Comparison of ENCODE assay signal across 1 cellular context in the genomic region with DNA sequence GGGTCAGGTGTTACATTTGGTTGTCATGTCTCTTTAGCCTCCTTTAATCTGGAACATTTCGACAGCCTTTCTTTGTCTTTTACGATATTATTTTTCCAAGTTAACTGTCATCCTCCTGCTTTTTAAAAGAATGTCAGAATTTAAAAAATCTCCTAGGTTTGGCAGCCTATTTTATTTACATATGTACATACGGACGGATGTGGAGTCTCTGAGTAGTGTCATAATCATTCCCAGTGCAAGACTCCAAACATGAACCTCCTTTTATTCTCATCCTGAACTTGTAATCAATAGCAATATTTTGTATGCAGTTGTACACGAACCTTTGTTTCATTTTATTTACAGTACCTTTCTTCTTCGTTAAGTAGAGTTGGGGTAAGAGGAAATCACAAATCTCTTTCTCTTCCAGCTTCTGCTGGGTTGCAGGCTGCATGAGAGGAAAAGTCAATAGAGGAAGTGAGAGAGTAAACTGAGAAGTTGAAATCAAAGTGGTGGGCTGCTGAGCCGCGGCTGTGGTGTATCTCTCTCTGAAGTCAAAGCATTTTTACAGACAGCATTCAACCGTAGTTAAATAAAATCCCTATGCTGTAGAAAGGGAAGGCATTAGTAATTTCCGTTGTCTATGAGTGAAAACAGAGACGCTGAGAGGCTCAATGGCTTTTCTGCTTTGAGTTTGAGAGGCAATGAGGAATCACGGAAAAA.
TF ChIP-seq lines count a peak whose summit lies in the region.

No MANE protein-coding gene starts in this region.

TF ChIP-seq in HepG2, 621 proteins besides CTCF, POLR2A, EP300 and RAD21 (continued from another document and continues in another):
- TF ChIP-seq, protein P1, sequence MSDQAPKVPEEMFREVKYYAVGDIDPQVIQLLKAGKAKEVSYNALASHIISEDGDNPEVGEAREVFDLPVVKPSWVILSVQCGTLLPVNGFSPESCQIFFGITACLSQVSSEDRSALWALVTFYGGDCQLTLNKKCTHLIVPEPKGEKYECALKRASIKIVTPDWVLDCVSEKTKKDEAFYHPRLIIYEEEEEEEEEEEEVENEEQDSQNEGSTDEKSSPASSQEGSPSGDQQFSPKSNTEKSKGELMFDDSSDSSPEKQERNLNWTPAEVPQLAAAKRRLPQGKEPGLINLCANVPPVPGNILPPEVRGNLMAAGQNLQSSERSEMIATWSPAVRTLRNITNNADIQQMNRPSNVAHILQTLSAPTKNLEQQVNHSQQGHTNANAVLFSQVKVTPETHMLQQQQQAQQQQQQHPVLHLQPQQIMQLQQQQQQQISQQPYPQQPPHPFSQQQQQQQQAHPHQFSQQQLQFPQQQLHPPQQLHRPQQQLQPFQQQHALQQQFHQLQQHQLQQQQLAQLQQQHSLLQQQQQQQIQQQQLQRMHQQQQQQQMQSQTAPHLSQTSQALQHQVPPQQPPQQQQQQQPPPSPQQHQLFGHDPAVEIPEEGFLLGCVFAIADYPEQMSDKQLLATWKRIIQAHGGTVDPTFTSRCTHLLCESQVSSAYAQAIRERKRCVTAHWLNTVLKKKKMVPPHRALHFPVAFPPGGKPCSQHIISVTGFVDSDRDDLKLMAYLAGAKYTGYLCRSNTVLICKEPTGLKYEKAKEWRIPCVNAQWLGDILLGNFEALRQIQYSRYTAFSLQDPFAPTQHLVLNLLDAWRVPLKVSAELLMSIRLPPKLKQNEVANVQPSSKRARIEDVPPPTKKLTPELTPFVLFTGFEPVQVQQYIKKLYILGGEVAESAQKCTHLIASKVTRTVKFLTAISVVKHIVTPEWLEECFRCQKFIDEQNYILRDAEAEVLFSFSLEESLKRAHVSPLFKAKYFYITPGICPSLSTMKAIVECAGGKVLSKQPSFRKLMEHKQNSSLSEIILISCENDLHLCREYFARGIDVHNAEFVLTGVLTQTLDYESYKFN (CRISPR knock-in tag; conservative IDR thresholded peaks at IDR 0.05), result peak; percentile 82
- TF ChIP-seq HMG20A (CRISPR knock-in tag; IDR thresholded peaks at IDR 0.05; ENCODE audit: borderline replicate concordance), result peak; percentile 87
- TF ChIP-seq ZNF256 (CRISPR knock-in tag; conservative IDR thresholded peaks at IDR 0.05), result no peak
- TF ChIP-seq, protein P2, sequence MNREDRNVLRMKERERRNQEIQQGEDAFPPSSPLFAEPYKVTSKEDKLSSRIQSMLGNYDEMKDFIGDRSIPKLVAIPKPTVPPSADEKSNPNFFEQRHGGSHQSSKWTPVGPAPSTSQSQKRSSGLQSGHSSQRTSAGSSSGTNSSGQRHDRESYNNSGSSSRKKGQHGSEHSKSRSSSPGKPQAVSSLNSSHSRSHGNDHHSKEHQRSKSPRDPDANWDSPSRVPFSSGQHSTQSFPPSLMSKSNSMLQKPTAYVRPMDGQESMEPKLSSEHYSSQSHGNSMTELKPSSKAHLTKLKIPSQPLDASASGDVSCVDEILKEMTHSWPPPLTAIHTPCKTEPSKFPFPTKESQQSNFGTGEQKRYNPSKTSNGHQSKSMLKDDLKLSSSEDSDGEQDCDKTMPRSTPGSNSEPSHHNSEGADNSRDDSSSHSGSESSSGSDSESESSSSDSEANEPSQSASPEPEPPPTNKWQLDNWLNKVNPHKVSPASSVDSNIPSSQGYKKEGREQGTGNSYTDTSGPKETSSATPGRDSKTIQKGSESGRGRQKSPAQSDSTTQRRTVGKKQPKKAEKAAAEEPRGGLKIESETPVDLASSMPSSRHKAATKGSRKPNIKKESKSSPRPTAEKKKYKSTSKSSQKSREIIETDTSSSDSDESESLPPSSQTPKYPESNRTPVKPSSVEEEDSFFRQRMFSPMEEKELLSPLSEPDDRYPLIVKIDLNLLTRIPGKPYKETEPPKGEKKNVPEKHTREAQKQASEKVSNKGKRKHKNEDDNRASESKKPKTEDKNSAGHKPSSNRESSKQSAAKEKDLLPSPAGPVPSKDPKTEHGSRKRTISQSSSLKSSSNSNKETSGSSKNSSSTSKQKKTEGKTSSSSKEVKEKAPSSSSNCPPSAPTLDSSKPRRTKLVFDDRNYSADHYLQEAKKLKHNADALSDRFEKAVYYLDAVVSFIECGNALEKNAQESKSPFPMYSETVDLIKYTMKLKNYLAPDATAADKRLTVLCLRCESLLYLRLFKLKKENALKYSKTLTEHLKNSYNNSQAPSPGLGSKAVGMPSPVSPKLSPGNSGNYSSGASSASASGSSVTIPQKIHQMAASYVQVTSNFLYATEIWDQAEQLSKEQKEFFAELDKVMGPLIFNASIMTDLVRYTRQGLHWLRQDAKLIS (CRISPR knock-in tag; IDR thresholded peaks at IDR 0.05), result peak; percentile 31; the same call in 1 of the 2 replicates
- TF ChIP-seq ZNF143 (CRISPR knock-in tag; IDR thresholded peaks at IDR 0.05), result no peak
- TF ChIP-seq, protein P3, sequence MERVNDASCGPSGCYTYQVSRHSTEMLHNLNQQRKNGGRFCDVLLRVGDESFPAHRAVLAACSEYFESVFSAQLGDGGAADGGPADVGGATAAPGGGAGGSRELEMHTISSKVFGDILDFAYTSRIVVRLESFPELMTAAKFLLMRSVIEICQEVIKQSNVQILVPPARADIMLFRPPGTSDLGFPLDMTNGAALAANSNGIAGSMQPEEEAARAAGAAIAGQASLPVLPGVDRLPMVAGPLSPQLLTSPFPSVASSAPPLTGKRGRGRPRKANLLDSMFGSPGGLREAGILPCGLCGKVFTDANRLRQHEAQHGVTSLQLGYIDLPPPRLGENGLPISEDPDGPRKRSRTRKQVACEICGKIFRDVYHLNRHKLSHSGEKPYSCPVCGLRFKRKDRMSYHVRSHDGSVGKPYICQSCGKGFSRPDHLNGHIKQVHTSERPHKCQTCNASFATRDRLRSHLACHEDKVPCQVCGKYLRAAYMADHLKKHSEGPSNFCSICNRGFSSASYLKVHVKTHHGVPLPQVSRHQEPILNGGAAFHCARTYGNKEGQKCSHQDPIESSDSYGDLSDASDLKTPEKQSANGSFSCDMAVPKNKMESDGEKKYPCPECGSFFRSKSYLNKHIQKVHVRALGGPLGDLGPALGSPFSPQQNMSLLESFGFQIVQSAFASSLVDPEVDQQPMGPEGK (CRISPR knock-in tag; IDR thresholded peaks at IDR 0.05), result 0 out of 2 replicates have a peak, but pooled peaks have one; percentile 11
- TF ChIP-seq FOSL1 (CRISPR knock-in tag; IDR thresholded peaks at IDR 0.05; ENCODE audit: borderline replicate concordance), result no peak
- TF ChIP-seq CREB1 (IDR thresholded peaks at IDR 0.05), result no peak
- peak; percentile 64 for TF ChIP-seq CREB1 (CRISPR knock-in tag; IDR thresholded peaks at IDR 0.05)
- TF ChIP-seq PRMT3 (CRISPR knock-in tag; IDR thresholded peaks at IDR 0.05; ENCODE audit: borderline replicate concordance, low read depth), result no peak
- no peak for TF ChIP-seq ZC3H4 (CRISPR knock-in tag; IDR thresholded peaks at IDR 0.05; ENCODE audit: borderline replicate concordance)
- peak; percentile 45; the same call in 1 of the 2 replicates for TF ChIP-seq POGZ (CRISPR knock-in tag; IDR thresholded peaks at IDR 0.05)
- 0 out of 2 replicates have a peak, but pooled peaks have one; percentile 24 for TF ChIP-seq PHF21A (CRISPR knock-in tag; IDR thresholded peaks at IDR 0.05)
- peak; percentile 49; the same call in 1 of the 2 replicates for TF ChIP-seq TBX3 (IDR thresholded peaks at IDR 0.05; ENCODE audit: borderline replicate concordance)
- no peak for TF ChIP-seq HOXD1 (CRISPR knock-in tag; IDR thresholded peaks at IDR 0.05)
- no peak; the same call in 1 of the 2 replicates for TF ChIP-seq ZSCAN29 (CRISPR knock-in tag; conservative IDR thresholded peaks at IDR 0.05)
- no peak for TF ChIP-seq KLF6 (CRISPR knock-in tag; IDR thresholded peaks at IDR 0.05)
- peak; percentile 14 for TF ChIP-seq SKI (IDR thresholded peaks at IDR 0.05; ENCODE audit: partially characterized antibody)
- TF ChIP-seq, protein P4, sequence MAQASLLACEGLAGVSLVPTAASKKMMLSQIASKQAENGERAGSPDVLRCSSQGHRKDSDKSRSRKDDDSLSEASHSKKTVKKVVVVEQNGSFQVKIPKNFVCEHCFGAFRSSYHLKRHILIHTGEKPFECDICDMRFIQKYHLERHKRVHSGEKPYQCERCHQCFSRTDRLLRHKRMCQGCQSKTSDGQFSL (CRISPR knock-in tag; IDR thresholded peaks at IDR 0.05), result no peak
- TF ChIP-seq RARG (CRISPR knock-in tag; IDR thresholded peaks at IDR 0.05; ENCODE audit: low read depth), result no peak
- peak; percentile 89 for TF ChIP-seq SOX5 (CRISPR knock-in tag; IDR thresholded peaks at IDR 0.05; ENCODE audit: borderline replicate concordance)
- TF ChIP-seq ZBTB1 (CRISPR knock-in tag; IDR thresholded peaks at IDR 0.05; ENCODE audit: borderline replicate concordance), result no peak
- peak; percentile 65; the same call in 1 of the 2 replicates for TF ChIP-seq ZBTB7B (CRISPR knock-in tag; IDR thresholded peaks at IDR 0.05)
- peak; percentile 50; the same call in 1 of the 2 replicates for TF ChIP-seq ZKSCAN5 (CRISPR knock-in tag; IDR thresholded peaks at IDR 0.05)
- TF ChIP-seq ONECUT2 (CRISPR knock-in tag; IDR thresholded peaks at IDR 0.05), result peak; percentile 84
- peak; percentile 72 for TF ChIP-seq FOSL2 (CRISPR knock-in tag; IDR thresholded peaks at IDR 0.05)
- TF ChIP-seq ZNF3 (CRISPR knock-in tag; IDR thresholded peaks at IDR 0.05), result no peak
- peak; percentile 75 for TF ChIP-seq RARA (CRISPR knock-in tag; IDR thresholded peaks at IDR 0.05)
- TF ChIP-seq EED (CRISPR knock-in tag; IDR thresholded peaks at IDR 0.05), result no peak
- TF ChIP-seq HDAC2 (CRISPR knock-in tag; IDR thresholded peaks at IDR 0.05), result peak; percentile 76
- TF ChIP-seq RAD51 (IDR thresholded peaks at IDR 0.05; ENCODE audit: borderline replicate concordance), result no peak
- no peak for TF ChIP-seq KLF9 (CRISPR knock-in tag; IDR thresholded peaks at IDR 0.05; ENCODE audit: low read depth)
- TF ChIP-seq POLR2AphosphoS2 (IDR thresholded peaks at IDR 0.05; ENCODE audit: low read depth, low read length), result no peak
- TF ChIP-seq THAP11 (CRISPR knock-in tag; IDR thresholded peaks at IDR 0.05), result 0 out of 2 replicates have a peak, but pooled peaks have one; percentile 30
- no peak for TF ChIP-seq ZNF678 (CRISPR knock-in tag; IDR thresholded peaks at IDR 0.05)
- TF ChIP-seq ZFP36L1 (CRISPR knock-in tag; IDR thresholded peaks at IDR 0.05), result peak; percentile 52; the same call in 1 of the 2 replicates
- TF ChIP-seq CEBPB (IDR thresholded peaks at IDR 0.05; ENCODE audit: borderline replicate concordance, low read depth, low read length), result no peak
- TF ChIP-seq YEATS2 (CRISPR knock-in tag; IDR thresholded peaks at IDR 0.05; ENCODE audit: borderline replicate concordance), result no peak
- no peak for TF ChIP-seq SNAI1 (CRISPR knock-in tag; IDR thresholded peaks at IDR 0.05; ENCODE audit: borderline replicate concordance)
- 0 out of 2 replicates have a peak, but pooled peaks have one; percentile 54 for TF ChIP-seq NKX3-1 (CRISPR knock-in tag; IDR thresholded peaks at IDR 0.05)
- TF ChIP-seq SAP130 (CRISPR knock-in tag; IDR thresholded peaks at IDR 0.05; ENCODE audit: low read depth), result peak; percentile 54
- TF ChIP-seq KLF16 (CRISPR knock-in tag; IDR thresholded peaks at IDR 0.05), result 0 out of 4 replicates have a peak, but pooled peaks of 1 of the 2 experiments have one; percentile 45
- peak; percentile 77 for TF ChIP-seq ZNF205 (CRISPR knock-in tag; IDR thresholded peaks at IDR 0.05)
- no peak for TF ChIP-seq ZNF543 (CRISPR knock-in tag; IDR thresholded peaks at IDR 0.05)
- peak; percentile 97 for TF ChIP-seq MED1 (CRISPR knock-in tag; IDR thresholded peaks at IDR 0.05)
- TF ChIP-seq, protein P5, sequence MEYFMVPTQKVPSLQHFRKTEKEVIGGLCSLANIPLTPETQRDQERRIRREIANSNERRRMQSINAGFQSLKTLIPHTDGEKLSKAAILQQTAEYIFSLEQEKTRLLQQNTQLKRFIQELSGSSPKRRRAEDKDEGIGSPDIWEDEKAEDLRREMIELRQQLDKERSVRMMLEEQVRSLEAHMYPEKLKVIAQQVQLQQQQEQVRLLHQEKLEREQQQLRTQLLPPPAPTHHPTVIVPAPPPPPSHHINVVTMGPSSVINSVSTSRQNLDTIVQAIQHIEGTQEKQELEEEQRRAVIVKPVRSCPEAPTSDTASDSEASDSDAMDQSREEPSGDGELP (IDR thresholded peaks at IDR 0.05; ENCODE audit: borderline replicate concordance, low read depth), result peak; percentile 17; the same call in 1 of the 2 replicates
- TF ChIP-seq SOX13 (IDR thresholded peaks at IDR 0.05), result peak; percentile 70; the same call in 1 of the 2 replicates
- TF ChIP-seq SOX13 (CRISPR knock-in tag; conservative IDR thresholded peaks at IDR 0.05 in 1 of 2, IDR thresholded peaks at IDR 0.05 in 1 of 2), result peak in 1 of 2 experiments; percentile 91; a peak in 2 of 4 replicates
- TF ChIP-seq, protein P6, sequence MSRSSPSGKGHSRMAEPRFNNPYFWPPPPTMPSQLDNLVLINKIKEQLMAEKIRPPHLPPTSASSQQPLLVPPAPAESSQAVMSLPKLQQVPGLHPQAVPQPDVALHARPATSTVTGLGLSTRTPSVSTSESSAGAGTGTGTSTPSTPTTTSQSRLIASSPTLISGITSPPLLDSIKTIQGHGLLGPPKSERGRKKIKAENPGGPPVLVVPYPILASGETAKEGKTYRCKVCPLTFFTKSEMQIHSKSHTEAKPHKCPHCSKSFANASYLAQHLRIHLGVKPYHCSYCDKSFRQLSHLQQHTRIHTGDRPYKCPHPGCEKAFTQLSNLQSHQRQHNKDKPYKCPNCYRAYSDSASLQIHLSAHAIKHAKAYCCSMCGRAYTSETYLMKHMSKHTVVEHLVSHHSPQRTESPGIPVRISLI (CRISPR knock-in tag; IDR thresholded peaks at IDR 0.05; ENCODE audit: borderline replicate concordance), result no peak
- TF ChIP-seq, protein P7, sequence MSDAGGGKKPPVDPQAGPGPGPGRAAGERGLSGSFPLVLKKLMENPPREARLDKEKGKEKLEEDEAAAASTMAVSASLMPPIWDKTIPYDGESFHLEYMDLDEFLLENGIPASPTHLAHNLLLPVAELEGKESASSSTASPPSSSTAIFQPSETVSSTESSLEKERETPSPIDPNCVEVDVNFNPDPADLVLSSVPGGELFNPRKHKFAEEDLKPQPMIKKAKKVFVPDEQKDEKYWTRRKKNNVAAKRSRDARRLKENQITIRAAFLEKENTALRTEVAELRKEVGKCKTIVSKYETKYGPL (CRISPR knock-in tag; IDR thresholded peaks at IDR 0.05), result no peak
- TF ChIP-seq GATAD2A (CRISPR knock-in tag; IDR thresholded peaks at IDR 0.05), result peak; percentile 86
- TF ChIP-seq NFIC (IDR thresholded peaks at IDR 0.05; ENCODE audit: low read length), result peak; percentile 92
- peak; percentile 74 for TF ChIP-seq FOXA1 (IDR thresholded peaks at IDR 0.05)
- TF ChIP-seq FOXA1 (CRISPR knock-in tag; IDR thresholded peaks at IDR 0.05), result peak; percentile 95
- no peak for TF ChIP-seq ZNF598 (CRISPR knock-in tag; IDR thresholded peaks at IDR 0.05; ENCODE audit: borderline replicate concordance)
- TF ChIP-seq HNF4A (CRISPR knock-in tag; IDR thresholded peaks at IDR 0.05), result peak; percentile 45
- TF ChIP-seq ETV5 (CRISPR knock-in tag; IDR thresholded peaks at IDR 0.05; ENCODE audit: borderline replicate concordance), result peak; percentile 94; the same call in 1 of the 2 replicates
- no peak for TF ChIP-seq GLI4 (CRISPR knock-in tag; IDR thresholded peaks at IDR 0.05; ENCODE audit: borderline replicate concordance)
- peak; percentile 32; the same call in 1 of the 2 replicates for TF ChIP-seq POLR2AphosphoS5 (IDR thresholded peaks at IDR 0.05; ENCODE audit: low read depth, low read length)
- no peak for TF ChIP-seq MZF1 (CRISPR knock-in tag; IDR thresholded peaks at IDR 0.05; ENCODE audit: borderline replicate concordance)
- 0 out of 2 replicates have a peak, but pooled peaks have one; percentile 31 for TF ChIP-seq PPARG (CRISPR knock-in tag; conservative IDR thresholded peaks at IDR 0.05)
